In genomic region chr13:114031631-114032030, GRCh38 we compare ENCODE assay signal across 18 cellular contexts. TPM values are rescaled to one million over a fixed set of nuclear protein-coding genes. Genes with fewer than 3 reads are reported as not detected.
DNase-seq lines count a peak whose midpoint lies in the region; ATAC-seq and TF ChIP-seq lines count a peak whose summit lies in the region.
"Had no signal": no experiment of that assay in that cellular context is flagged by ENCODE, and none has a peak within 500 bp of the region (broad histone marks: within the 10 kb centered on the region; RNA-seq: fewer than 3 reads in every experiment).

No MANE protein-coding gene starts in this region.

- 56% methylated on average over 13 of the region's 14 CpGs for WGBS in esophagus muscularis mucosa
- no CpG with 5 or more reads among the region's 14 CpGs for WGBS in neuronal stem cell (ENCODE audit: extremely low coverage in 2 of 2, insufficient read length in 2 of 2, insufficient replicate concordance in 1 of 2), 2 donors

- no peaks in the 10 kb centered on the region for H3K27me3 ChIP-seq in RWPE2 (ENCODE audit: insufficient read depth, poor library complexity, severe bottlenecking)
- H3K27me3 ChIP-seq in esophagus muscularis mucosa: no peaks in the 10 kb centered on the region
- peaks cover 0 to 2% (median 0%) of the 10 kb centered on the region in 3 experiments for H3K27me3 ChIP-seq in neuronal stem cell (ENCODE audit: control insufficient read depth in 3 of 3, insufficient read depth in 3 of 3, low read depth in 1 of 3, low read length in 3 of 3)

- H3K23ac ChIP-seq in neuronal stem cell (ENCODE audit: low read depth, low read length, poor library complexity): peak overlapping the region; percentile 81

- no peak overlapping the region for H2AFZ ChIP-seq in neuronal stem cell (ENCODE audit: low read length)
- H2AFZ ChIP-seq: GM23338 had no signal

- H3K4me1 ChIP-seq in RWPE2 (ENCODE audit: insufficient read depth, poor library complexity, severe bottlenecking): peaks cover 10% of the 10 kb centered on the region
- peaks cover 35 to 78% (median 62%) of the 10 kb centered on the region in 4 donors for H3K4me1 ChIP-seq in esophagus muscularis mucosa
- peaks cover 30 to 38% of the 10 kb centered on the region in 2 donors for H3K4me1 ChIP-seq in neuronal stem cell (ENCODE audit: control insufficient read depth in 2 of 2, insufficient read depth in 1 of 2, low read depth in 1 of 2, low read length in 2 of 2)

- H3K9ac ChIP-seq in neuronal stem cell (ENCODE audit: low read depth, low read length, poor library complexity): peak overlapping the region; percentile 64

- H3K9me3 ChIP-seq in RWPE2 (ENCODE audit: severe bottlenecking) (no peaks in the 10 kb centered on the region), esophagus muscularis mucosa (no peaks in the 10 kb centered on the region), neuronal stem cell (replicated peaks in 1 of 2; ENCODE audit: control insufficient read depth in 2 of 2, insufficient read depth in 1 of 2, low read depth in 1 of 2, low read length in 2 of 2) (peaks cover 0 to 9% of the 10 kb centered on the region in 2 donors)

- H2AK5ac ChIP-seq in neuronal stem cell (ENCODE audit: low read depth, low read length): peak overlapping the region; percentile 88

- H3K36me3 ChIP-seq in RWPE2 (ENCODE audit: low read depth): peaks cover 5% of the 10 kb centered on the region; the same call in 1 of the 2 replicates
- peaks cover 0 to 15% (median 2%) of the 10 kb centered on the region in 4 donors for H3K36me3 ChIP-seq in esophagus muscularis mucosa
- peaks cover 6 to 34% of the 10 kb centered on the region in 2 donors for H3K36me3 ChIP-seq in neuronal stem cell (replicated peaks in 1 of 2; ENCODE audit: control insufficient read depth in 2 of 2, insufficient read depth in 2 of 2, low read length in 2 of 2)

- H3K4me3 ChIP-seq in RWPE2 (ENCODE audit: severe bottlenecking) (no peak overlapping the region), esophagus muscularis mucosa (no peak overlapping the region), neuronal stem cell (ENCODE audit: low read length in 2 of 2) (peak overlapping the region in 1 of 2 donors; percentile 55)
- H3K4me3 ChIP-seq: coronary artery, GM23338, K562 had no signal

- TF ChIP-seq POLR2A in esophagus muscularis mucosa (IDR thresholded peaks at IDR 0.05; ENCODE audit: low read depth): no peak

- peak overlapping the region; percentile 17 for H4K91ac ChIP-seq in neuronal stem cell (ENCODE audit: low read depth, low read length, poor library complexity)

- peak overlapping the region; percentile 40 for H3K14ac ChIP-seq in neuronal stem cell (ENCODE audit: low read length)

- H3K27ac ChIP-seq in RWPE2 (ENCODE audit: poor library complexity, severe bottlenecking) (peak overlapping the region; percentile 20), esophagus muscularis mucosa (replicated peaks in 1 of 4) (peak overlapping the region in 3 of 4 donors; percentile 41 to 66 (median 42)), neuronal stem cell (replicated peaks; ENCODE audit: low read length) (peak overlapping the region; percentile 13)
- H3K27ac ChIP-seq: epithelial cell of prostate, HL-60 had no signal

- no peak overlapping the region for H4K8ac ChIP-seq in neuronal stem cell (ENCODE audit: low read depth, low read length)

- intact Hi-C loops in esophagus muscularis mucosa (cut with DNase I) (no loop called here), head of caudate nucleus (cut with DNase I) (loop anchor here (10.0 kb wide), 1 partner anchor 103 kb away; the partner anchor contains the start of gene RASA3)

- no peak overlapping the region for H3K4me2 ChIP-seq in neuronal stem cell (ENCODE audit: insufficient read depth, low read length, poor library complexity, severe bottlenecking)
- H3K4me2 ChIP-seq: GM23338 had no signal

- H2BK12ac ChIP-seq in neuronal stem cell (ENCODE audit: low read length): peak overlapping the region; percentile 95

- ATAC-seq in RWPE2 (ENCODE audit: low read depth): peak; percentile 54
- no peak for ATAC-seq in GM18498 (IDR thresholded peaks at IDR 0.05; ENCODE audit: unreplicated experiment)
- ATAC-seq: activated CD4-positive, alpha-beta T cell treated with anti-CD3 and anti-CD28 coated beads for 36 hours; GM23338; K562 had no signal

- peaks cover 7% of the 10 kb centered on the region for H3K79me1 ChIP-seq in neuronal stem cell (ENCODE audit: low read depth, low read length)

- TF ChIP-seq CTCF in RWPE2 (IDR thresholded peaks at IDR 0.05; ENCODE audit: poor library complexity, severe bottlenecking) (no peak), esophagus muscularis mucosa (IDR thresholded peaks at IDR 0.05) (no peak)

- no peak overlapping the region for H2BK15ac ChIP-seq in neuronal stem cell (ENCODE audit: low read length)

- H3K18ac ChIP-seq in neuronal stem cell (ENCODE audit: low read length): peak overlapping the region; percentile 93

- no peak overlapping the region for H2BK5ac ChIP-seq in neuronal stem cell (ENCODE audit: low read length)

- TF ChIP-seq EP300 in esophagus muscularis mucosa (IDR thresholded peaks at IDR 0.05): no peak

- DNase-seq in AG20443 (ENCODE audit: low spot score) (peak; percentile 22), RWPE2 (ENCODE audit: low spot score) (no peak), esophagus muscularis mucosa (ENCODE audit: extremely low spot score) (no peak), neuronal stem cell (ENCODE audit: low spot score) (no peak), hypothalamus (lab: John Stamatoyannopoulos, UW) (no peak), head of caudate nucleus (no peak)
- no peak for DNase-seq in activated CD4-positive, alpha-beta T cell treated with anti-CD3 and anti-CD28 coated beads for 4 hours
- DNase-seq: activated CD4-positive, alpha-beta T cell treated with anti-CD3 and anti-CD28 coated beads for 36 hours; DND-41; glutamatergic neuron; NCI-H187 treated with DMSO at 0.1 percent for 48 hours; NCI-H446 had no signal

- no peak overlapping the region for H3K4ac ChIP-seq in neuronal stem cell (ENCODE audit: low read length)

- H2BK120ac ChIP-seq in neuronal stem cell (ENCODE audit: low read depth, low read length): no peak overlapping the region

RNA-seq across cellular contexts. Expression of gene C13orf46, which starts 57.8 kb away (rescaled TPM):
- total RNA-seq in esophagus muscularis mucosa: 1 to 10 TPM in 2 of 4 donors, under 1 TPM in 2; 0.17 to 2.1 (median 0.89) TPM
- 0.03 TPM for polyA plus RNA-seq in neuronal stem cell (2013, experiment 1 of 2)
- polyA plus RNA-seq in neuronal stem cell (2013, experiment 2 of 2): 0.04 TPM
